In genomic region chr13:22496803-22497508, GRCh38 we compare ENCODE assay signal across 33 cellular contexts.
"Had no signal": no experiment of that assay in that cellular context is flagged by ENCODE, and none has a peak within 500 bp of the region (broad histone marks: within the 10 kb centered on the region; RNA-seq: fewer than 3 reads in every experiment).

No MANE protein-coding gene starts in this region.

- H3K27ac ChIP-seq: body of pancreas, epithelial cell of prostate, esophagus squamous epithelium, gastroesophageal sphincter, WERI-Rb-1 had no signal

- H3K36me3 ChIP-seq: esophagus squamous epithelium, gastroesophageal sphincter, WERI-Rb-1 had no signal

- H3K9me3 ChIP-seq: body of pancreas, esophagus squamous epithelium had no signal

- H3K4me3 Mint-ChIP-seq: activated B cell treated with CpG ODN at 0.5 μM for 24 hours; activated CD4-positive, alpha-beta memory T cell treated with anti-CD3 and anti-CD28 coated beads for 36 hours; activated CD8-positive, alpha-beta memory T cell treated with anti-CD3 and anti-CD28 coated beads, Interleukin-2, amount 10 ng/mL, durations not matched to agents 7 days and 5 days; activated CD8-positive, alpha-beta T cell treated with anti-CD3 and anti-CD28 coated beads, Interleukin-2, amount 10 ng/mL, durations not matched to agents 7 days and 5 days; activated naive CD4-positive, alpha-beta T cell treated with anti-CD3 and anti-CD28 coated beads for 36 hours; activated naive CD8-positive, alpha-beta T cell treated with anti-CD3 and anti-CD28 coated beads, Interleukin-2, amount 10 ng/mL, durations not matched to agents 7 days and 5 days; activated T-helper 1 cell treated with anti-CD3 and anti-CD28 coated beads, Interleukin-12 subunit alpha, Interleukin-12 subunit beta, Interleukin-2, Interleukin-4 antibody, amounts not matched to agents 30 ng/mL and 10 ng/mL and 1 ng/mL, durations not matched to agents 14 hours and 24 hours and 36 hours; effector memory CD8-positive, alpha-beta T cell; T-helper 17 cell; T-helper 2 cell treated with Interferon-gamma antibody and Interleukin-4, amounts not matched to agents 5 μg/mL and 100 μg/mL, for 36 hours had no signal

- H3K27me3 Mint-ChIP-seq: activated B cell treated with CpG ODN at 0.5 μM for 24 hours; activated CD8-positive, alpha-beta memory T cell treated with anti-CD3 and anti-CD28 coated beads, Interleukin-2, amount 10 ng/mL, durations not matched to agents 7 days and 5 days; activated naive CD8-positive, alpha-beta T cell treated with anti-CD3 and anti-CD28 coated beads, Interleukin-2, amount 10 ng/mL, durations not matched to agents 7 days and 5 days; effector memory CD8-positive, alpha-beta T cell; T-helper 17 cell had no signal

- H3K4me3 ChIP-seq: body of pancreas, esophagus squamous epithelium, gastroesophageal sphincter had no signal

- H3K9me3 Mint-ChIP-seq: activated T-helper 1 cell treated with anti-CD3 and anti-CD28 coated beads, Interleukin-12 subunit alpha, Interleukin-12 subunit beta, Interleukin-2, Interleukin-4 antibody, amounts not matched to agents 30 ng/mL and 10 ng/mL and 1 ng/mL, durations not matched to agents 14 hours and 24 hours and 36 hours; effector memory CD8-positive, alpha-beta T cell had no signal

- DNase-seq: activated B cell treated with CpG ODN at 0.5 μM for 24 hours; activated CD4-positive, alpha-beta memory T cell treated with anti-CD3 and anti-CD28 coated beads for 36 hours; activated CD4-positive, alpha-beta T cell treated with anti-CD3 and anti-CD28 coated beads for 48 hours; activated CD4-positive, alpha-beta T cell treated with anti-CD3 and anti-CD28 coated beads, Interleukin-2, amount 50 U/mL, for 1 hour; activated CD8-positive, alpha-beta memory T cell treated with anti-CD3 and anti-CD28 coated beads, Interleukin-2, amount 10 ng/mL, durations not matched to agents 7 days and 5 days; activated CD8-positive, alpha-beta memory T cell treated with anti-CD3 and anti-CD28 coated beads, Interleukin-2, amount 50 U/mL, for 4 hours; activated CD8-positive, alpha-beta T cell treated with anti-CD3 and anti-CD28 coated beads, Interleukin-2, amount 10 ng/mL, durations not matched to agents 7 days and 5 days; activated effector memory CD4-positive, alpha-beta T cell treated with anti-CD3 and anti-CD28 coated beads, Interleukin-2, amount 50 U/mL, for 16 hours; activated naive CD4-positive, alpha-beta T cell treated with anti-CD3 and anti-CD28 coated beads for 36 hours; activated naive CD8-positive, alpha-beta T cell treated with anti-CD3 and anti-CD28 coated beads, Interleukin-2, amount 10 ng/mL, durations not matched to agents 7 days and 5 days; activated T-cell treated with anti-CD3 and anti-CD28 coated beads, Interleukin-2, amount 50 U/mL, for 1 hour; activated T-cell treated with anti-CD3 and anti-CD28 coated beads, Interleukin-2, amount 50 U/mL, for 48 hours; amniotic stem cell; aorta; body of pancreas; caudate nucleus; cortex of kidney; dermis blood vessel endothelial cell; effector CD4-positive, alpha-beta T cell; effector memory CD8-positive, alpha-beta T cell; esophagus squamous epithelium; foreskin melanocyte; head of caudate nucleus; T-helper 1 cell; T-helper 17 cell; T1000; WERI-Rb-1 had no signal

- H3K4me1 ChIP-seq: body of pancreas, gastroesophageal sphincter had no signal

- H3K27ac Mint-ChIP-seq: activated B cell treated with CpG ODN at 0.5 μM for 24 hours; activated CD4-positive, alpha-beta memory T cell treated with anti-CD3 and anti-CD28 coated beads for 36 hours; activated CD8-positive, alpha-beta memory T cell treated with anti-CD3 and anti-CD28 coated beads, Interleukin-2, amount 10 ng/mL, durations not matched to agents 7 days and 5 days; activated CD8-positive, alpha-beta T cell treated with anti-CD3 and anti-CD28 coated beads, Interleukin-2, amount 10 ng/mL, durations not matched to agents 7 days and 5 days; activated naive CD4-positive, alpha-beta T cell treated with anti-CD3 and anti-CD28 coated beads for 36 hours; activated naive CD4-positive, alpha-beta T cell treated with anti-CD3 and anti-CD28 coated beads, Interleukin-2, amount 50 U/mL, for 72 hours; activated naive CD8-positive, alpha-beta T cell treated with anti-CD3 and anti-CD28 coated beads, Interleukin-2, amount 10 ng/mL, durations not matched to agents 7 days and 5 days; activated T-helper 1 cell treated with anti-CD3 and anti-CD28 coated beads, Interleukin-12 subunit alpha, Interleukin-12 subunit beta, Interleukin-2, Interleukin-4 antibody, amounts not matched to agents 30 ng/mL and 10 ng/mL and 1 ng/mL, durations not matched to agents 14 hours and 24 hours and 36 hours; activated T-helper 2 cell treated with anti-CD3 and anti-CD28 coated beads, Interferon-gamma antibody, Interleukin-2, Interleukin-4, amounts not matched to agents 10 μg/mL and 5 μg/mL and 100 μg/mL, durations not matched to agents 14 hours and 24 hours and 36 hours; effector memory CD8-positive, alpha-beta T cell; T-helper 17 cell; T-helper 2 cell treated with Interferon-gamma antibody and Interleukin-4, amounts not matched to agents 5 μg/mL and 100 μg/mL, for 36 hours had no signal

- H3K27me3 ChIP-seq: body of pancreas, esophagus squamous epithelium, gastroesophageal sphincter had no signal

- H3K36me3 Mint-ChIP-seq: activated CD4-positive, alpha-beta memory T cell treated with anti-CD3 and anti-CD28 coated beads for 36 hours; activated CD8-positive, alpha-beta memory T cell treated with anti-CD3 and anti-CD28 coated beads, Interleukin-2, amount 10 ng/mL, durations not matched to agents 7 days and 5 days; activated naive CD8-positive, alpha-beta T cell treated with anti-CD3 and anti-CD28 coated beads, Interleukin-2, amount 10 ng/mL, durations not matched to agents 7 days and 5 days had no signal

- H3K4me1 Mint-ChIP-seq: activated B cell treated with CpG ODN at 0.5 μM for 24 hours; activated CD8-positive, alpha-beta memory T cell treated with anti-CD3 and anti-CD28 coated beads, Interleukin-2, amount 10 ng/mL, durations not matched to agents 7 days and 5 days; activated naive CD8-positive, alpha-beta T cell treated with anti-CD3 and anti-CD28 coated beads, Interleukin-2, amount 10 ng/mL, durations not matched to agents 7 days and 5 days; T-helper 17 cell had no signal
